In genomic region chr12:48776956-48777355, GRCh38 we compare ENCODE assay signal across 22 cellular contexts.
"Had no signal": no experiment of that assay in that cellular context is flagged by ENCODE, and none has a peak within 500 bp of the region (broad histone marks: within the 10 kb centered on the region; RNA-seq: fewer than 3 reads in every experiment).

No MANE protein-coding gene starts in this region.

- H3K27me3 ChIP-seq: brain microvascular endothelial cell, cardiac muscle cell had no signal

- H3K27ac ChIP-seq: brain microvascular endothelial cell, cardiac muscle cell had no signal

- H3K4me3 ChIP-seq: cardiac muscle cell, K562 had no signal

- H3K4me1 Mint-ChIP-seq: activated CD4-positive, alpha-beta T cell treated with anti-CD3 and anti-CD28 coated beads, Interleukin-2, amount 10 ng/mL, durations not matched to agents 24 days and 14 days; activated naive CD4-positive, alpha-beta T cell treated with anti-CD3 and anti-CD28 coated beads, Interleukin-2, amount 10 ng/mL, durations not matched to agents 7 days and 5 days; activated naive CD8-positive, alpha-beta T cell treated with anti-CD3 and anti-CD28 coated beads for 36 hours had no signal

- H3K9me3 Mint-ChIP-seq: activated B cell treated with CpG ODN at 0.5 μM for 24 hours; activated CD4-positive, alpha-beta T cell treated with anti-CD3 and anti-CD28 coated beads, Interleukin-2, amount 10 ng/mL, durations not matched to agents 24 days and 14 days; activated naive CD4-positive, alpha-beta T cell treated with anti-CD3 and anti-CD28 coated beads, Interleukin-2, amount 10 ng/mL, durations not matched to agents 7 days and 5 days; activated naive CD8-positive, alpha-beta T cell treated with anti-CD3 and anti-CD28 coated beads for 36 hours; activated T-cell treated with anti-CD3 and anti-CD28 coated beads, Interleukin-2, amount 50 U/mL, for 4 hours had no signal

- H3K27me3 Mint-ChIP-seq: activated naive CD8-positive, alpha-beta T cell treated with anti-CD3 and anti-CD28 coated beads for 36 hours had no signal

- H3K4me3 Mint-ChIP-seq: activated B cell treated with CpG ODN at 0.5 μM for 24 hours; activated CD4-positive, alpha-beta T cell treated with anti-CD3 and anti-CD28 coated beads, Interleukin-2, amount 10 ng/mL, durations not matched to agents 24 days and 14 days; activated naive CD4-positive, alpha-beta T cell treated with anti-CD3 and anti-CD28 coated beads, Interleukin-2, amount 10 ng/mL, durations not matched to agents 7 days and 5 days; activated naive CD8-positive, alpha-beta T cell treated with anti-CD3 and anti-CD28 coated beads for 36 hours; activated T-cell treated with anti-CD3 and anti-CD28 coated beads, Interleukin-2, amount 50 U/mL, for 4 hours had no signal

- ATAC-seq: activated T-cell treated with anti-CD3 and anti-CD28 coated beads, Interleukin-2, amount 50 U/mL, for 4 hours; K562 had no signal

- DNase-seq: activated B cell treated with CpG ODN at 0.5 μM for 24 hours; activated CD4-positive, alpha-beta T cell treated with anti-CD3 and anti-CD28 coated beads for 1 hour; activated CD4-positive, alpha-beta T cell treated with anti-CD3 and anti-CD28 coated beads, Interleukin-2, amount 10 ng/mL, durations not matched to agents 24 days and 14 days; activated CD4-positive, alpha-beta T cell treated with anti-CD3 and anti-CD28 coated beads, Interleukin-2, amount 50 U/mL, for 48 hours; activated CD8-positive, alpha-beta memory T cell treated with anti-CD3 and anti-CD28 coated beads for 24 hours; activated gamma-delta T cell; activated naive CD4-positive, alpha-beta T cell treated with anti-CD3 and anti-CD28 coated beads, Interleukin-2, amount 10 ng/mL, durations not matched to agents 7 days and 5 days; activated naive CD8-positive, alpha-beta T cell treated with anti-CD3 and anti-CD28 coated beads for 36 hours; activated T-cell treated with anti-CD3 and anti-CD28 coated beads, Interleukin-2, amount 50 U/mL, for 4 hours; brain microvascular endothelial cell; Karpas-422; NCI-H1105 treated with DMSO at 0.1 percent for 48 hours; NCI-H146; NCI-H187 treated with DMSO at 0.1 percent for 48 hours; NCI-H2081 treated with DMSO at 0.1 percent for 48 hours; NCI-H446; NCI-H524; SHP77 treated with DMSO at 0.1 percent for 48 hours; T-helper 2 cell; T1000 had no signal

- H3K36me3 Mint-ChIP-seq: activated naive CD4-positive, alpha-beta T cell treated with anti-CD3 and anti-CD28 coated beads, Interleukin-2, amount 10 ng/mL, durations not matched to agents 7 days and 5 days; activated naive CD8-positive, alpha-beta T cell treated with anti-CD3 and anti-CD28 coated beads for 36 hours had no signal

- H3K27ac Mint-ChIP-seq: activated B cell treated with CpG ODN at 0.5 μM for 24 hours; activated CD4-positive, alpha-beta T cell treated with anti-CD3 and anti-CD28 coated beads, Interleukin-2, amount 10 ng/mL, durations not matched to agents 24 days and 14 days; activated naive CD4-positive, alpha-beta T cell treated with anti-CD3 and anti-CD28 coated beads, Interleukin-2, amount 10 ng/mL, durations not matched to agents 7 days and 5 days; activated naive CD8-positive, alpha-beta T cell treated with anti-CD3 and anti-CD28 coated beads for 36 hours had no signal
